ENCODE assay signal across 8 cellular contexts in genomic region chr9:35111006-35111933, GRCh38. TPM values are rescaled to one million over a fixed set of nuclear protein-coding genes. Genes with fewer than 3 reads are reported as not detected.
DNase-seq lines count a peak whose midpoint lies in the region; ATAC-seq and TF ChIP-seq lines count a peak whose summit lies in the region.

No MANE protein-coding gene starts in this region.

- peaks cover 47% of the 10 kb centered on the region for H3K4me1 Mint-ChIP-seq in activated naive CD8-positive, alpha-beta T cell treated with anti-CD3 and anti-CD28 coated beads, Interleukin-2, amount 10 ng/mL, durations not matched to agents 7 days and 5 days
- H3K4me1 Mint-ChIP-seq in osteocyte (ENCODE audit: unreplicated experiment) = peaks cover 48% of the 10 kb centered on the region

- H3K4me1 ChIP-seq in thymus (ENCODE audit: control insufficient read depth, insufficient read depth, low read length) = peaks cover 37% of the 10 kb centered on the region

- H3K27ac ChIP-seq in thymus (ENCODE audit: low read depth) = peak overlapping the region; percentile 74

- POLR2A ChIA-PET in activated naive CD8-positive, alpha-beta T cell treated with anti-CD3 and anti-CD28 coated beads, Interleukin-2, amount 10 ng/mL, durations not matched to agents 7 days and 5 days (lab: Charles Lee) = interaction anchor here (0.6 to 2.3 kb wide), 10 partner anchors 8 to 554 kb away, joined by 3 to 17 read pairs (median 4); partner anchors contain the start of genes FANCG, PIGO, STOML2 and VCP

- peaks cover 1% of the 10 kb centered on the region for H3K9me3 ChIP-seq in thymus (ENCODE audit: control insufficient read depth)

- peak overlapping the region; percentile 77 for H3K4me3 ChIP-seq in GM06990 (replicated peaks; ENCODE audit: low read depth, low read length)
- H3K4me3 ChIP-seq in thymus (ENCODE audit: low read length) = peak overlapping the region; percentile 65

- H3K4me3 Mint-ChIP-seq in activated naive CD8-positive, alpha-beta T cell treated with anti-CD3 and anti-CD28 coated beads, Interleukin-2, amount 10 ng/mL, durations not matched to agents 7 days and 5 days = peak overlapping the region; percentile 80
- peak overlapping the region; percentile 84 for H3K4me3 Mint-ChIP-seq in osteocyte (ENCODE audit: unreplicated experiment)

- TF ChIP-seq CTCF in GM06990 (IDR thresholded peaks at IDR 0.05; ENCODE audit: insufficient read depth, low read length, poor library complexity, severe bottlenecking) (no peak), osteocyte (IDR thresholded peaks at IDR 0.05) (no peak)

- ATAC-seq in HG02642 (IDR thresholded peaks at IDR 0.05; ENCODE audit: poor library complexity, unreplicated experiment) (peak; percentile 75), Right ventricle myocardium inferior (peak; percentile 87)
- peak; percentile 64 for ATAC-seq in activated naive CD8-positive, alpha-beta T cell treated with anti-CD3 and anti-CD28 coated beads, Interleukin-2, amount 10 ng/mL, durations not matched to agents 7 days and 5 days (ENCODE audit: low read depth)

- DNase-seq in GM06990 (ENCODE audit: extremely low read depth, insufficient read length) (peak; percentile 94), NCI-H1105 (lab: John Stamatoyannopoulos, UW) (peak; percentile 97), SKM-1 treated with dmso at 0.1 percent for 144 hours (lab: John Stamatoyannopoulos, UW; ENCODE audit: unreplicated experiment) (peak; percentile 96), Right ventricle myocardium inferior (ENCODE audit: missing footprints) (peak; percentile 99), osteocyte (ENCODE audit: extremely low spot score, unreplicated experiment) (peak; percentile 98)
- DNase-seq in activated naive CD8-positive, alpha-beta T cell treated with anti-CD3 and anti-CD28 coated beads, Interleukin-2, amount 10 ng/mL, durations not matched to agents 7 days and 5 days = peak; percentile 90

- WGBS in thymus = 3% methylated on average over 57 of the region's 57 CpGs

- no peaks in the 10 kb centered on the region for H3K9me3 Mint-ChIP-seq in activated naive CD8-positive, alpha-beta T cell treated with anti-CD3 and anti-CD28 coated beads, Interleukin-2, amount 10 ng/mL, durations not matched to agents 7 days and 5 days
- H3K9me3 Mint-ChIP-seq in osteocyte (ENCODE audit: unreplicated experiment) = no peaks in the 10 kb centered on the region

- H3K27ac Mint-ChIP-seq in activated naive CD8-positive, alpha-beta T cell treated with anti-CD3 and anti-CD28 coated beads, Interleukin-2, amount 10 ng/mL, durations not matched to agents 7 days and 5 days = peak overlapping the region; percentile 69
- peak overlapping the region; percentile 96 for H3K27ac Mint-ChIP-seq in osteocyte (ENCODE audit: unreplicated experiment)

- no peaks in the 10 kb centered on the region for H3K27me3 ChIP-seq in GM06990 (replicated peaks; ENCODE audit: control insufficient read depth, insufficient read depth, low read length)
- H3K27me3 ChIP-seq in thymus (ENCODE audit: control insufficient read depth, insufficient read depth) = no peaks in the 10 kb centered on the region

- no peaks in the 10 kb centered on the region for H3K27me3 Mint-ChIP-seq in activated naive CD8-positive, alpha-beta T cell treated with anti-CD3 and anti-CD28 coated beads, Interleukin-2, amount 10 ng/mL, durations not matched to agents 7 days and 5 days
- H3K27me3 Mint-ChIP-seq in osteocyte (ENCODE audit: unreplicated experiment) = no peaks in the 10 kb centered on the region

- H3K36me3 ChIP-seq in GM06990 (ENCODE audit: control insufficient read depth, insufficient read depth, low read length) (peaks cover 3% of the 10 kb centered on the region; the same call in 1 of the 2 replicates), thymus (ENCODE audit: control insufficient read depth, insufficient read depth) (peaks cover 20% of the 10 kb centered on the region)

- intact Hi-C loops in Right ventricle myocardium inferior (cut with DNase I) = loop anchor here (5.0 to 10.0 kb wide), 2 partner anchors 444 to 491 kb away; no protein-coding TSS in a partner anchor

- peaks cover 7% of the 10 kb centered on the region for H3K36me3 Mint-ChIP-seq in activated naive CD8-positive, alpha-beta T cell treated with anti-CD3 and anti-CD28 coated beads, Interleukin-2, amount 10 ng/mL, durations not matched to agents 7 days and 5 days
- peaks cover 5% of the 10 kb centered on the region for H3K36me3 Mint-ChIP-seq in osteocyte (ENCODE audit: unreplicated experiment)

RNA-seq across cellular contexts. Expression of gene ATOSB, which starts 4.4 kb away (rescaled TPM):
- total RNA-seq in activated naive CD8-positive, alpha-beta T cell treated with anti-CD3 and anti-CD28 coated beads, Interleukin-2, amount 10 ng/mL, durations not matched to agents 7 days and 5 days = 10 to 100 TPM; 12.0 to 16.6 TPM
- total RNA-seq in Right ventricle myocardium inferior (15.5 TPM), osteocyte (26.8 and 30.3 TPM in 2 replicates)
- polyA plus RNA-seq in thymus = 16.1 TPM

RNA-seq across cellular contexts. Expression of gene STOML2, which starts 8.3 kb away (rescaled TPM):
- 10 to 100 TPM; 90.3 to 91.9 TPM for total RNA-seq in activated naive CD8-positive, alpha-beta T cell treated with anti-CD3 and anti-CD28 coated beads, Interleukin-2, amount 10 ng/mL, durations not matched to agents 7 days and 5 days
- 156 TPM for total RNA-seq in Right ventricle myocardium inferior
- total RNA-seq in osteocyte = 100 and 104 TPM in 2 replicates
- polyA plus RNA-seq in thymus = 58.0 TPM

RNA-seq across cellular contexts. Expression of gene PIGO, which starts 14.9 kb away (rescaled TPM):
- total RNA-seq in activated naive CD8-positive, alpha-beta T cell treated with anti-CD3 and anti-CD28 coated beads, Interleukin-2, amount 10 ng/mL, durations not matched to agents 7 days and 5 days = 10 to 100 TPM; 30.8 to 31.4 TPM
- total RNA-seq in Right ventricle myocardium inferior (8.5 TPM), osteocyte (29.9 and 33.9 TPM in 2 replicates)
- 18.2 TPM for polyA plus RNA-seq in thymus

RNA-seq across cellular contexts. Expression of gene FANCG, which starts 31.5 kb away (rescaled TPM):
- 100 to 1,000 TPM; 103 to 109 TPM for total RNA-seq in activated naive CD8-positive, alpha-beta T cell treated with anti-CD3 and anti-CD28 coated beads, Interleukin-2, amount 10 ng/mL, durations not matched to agents 7 days and 5 days
- total RNA-seq in Right ventricle myocardium inferior = 4.2 TPM
- total RNA-seq in osteocyte = 22.7 and 27.9 TPM in 2 replicates
- 33.7 TPM for polyA plus RNA-seq in thymus

RNA-seq across cellular contexts. Expression of gene VCP, which starts 38.8 kb away (rescaled TPM):
- total RNA-seq in activated naive CD8-positive, alpha-beta T cell treated with anti-CD3 and anti-CD28 coated beads, Interleukin-2, amount 10 ng/mL, durations not matched to agents 7 days and 5 days = 100 to 1,000 TPM; 183 to 189 TPM
- total RNA-seq in Right ventricle myocardium inferior (258 TPM), osteocyte (254 and 268 TPM in 2 replicates)
- 71.1 TPM for polyA plus RNA-seq in thymus

Comparison
In these comparisons a context has a peak if more than half of its experiments do, and no peak if none do; other contexts are left out.
1. Peak in every context shown above with its lines: DNase-seq, ATAC-seq, H3K4me3 ChIP-seq and H3K27ac ChIP-seq.